In genomic region chr4:140293979-140294378, GRCh38 we compare ENCODE assay signal across 25 cellular contexts.
"Had no signal": no experiment of that assay in that cellular context is flagged by ENCODE, and none has a peak within 500 bp of the region (broad histone marks: within the 10 kb centered on the region; RNA-seq: fewer than 3 reads in every experiment).

No MANE protein-coding gene starts in this region.

- H3K36me3 ChIP-seq: neutrophil, pancreas, prostate gland, right atrium auricular region, right lobe of liver, sigmoid colon, stomach, thoracic aorta, thyroid gland, tibial nerve, upper lobe of right lung, uterus had no signal

- DNase-seq: naive thymus-derived CD8-positive, alpha-beta T cell; nephron progenitor cell; nucleus accumbens; pancreas; retina; right lobe of liver; sigmoid colon; small intestine; stimulated activated CD4-positive, alpha-beta T cell treated with anti-CD3 and anti-CD28 coated beads, Interleukin-15, amount 100 ng/mL, for 24 hours; stimulated activated CD4-positive, alpha-beta T cell treated with anti-CD3 and anti-CD28 coated beads, Interleukin-2, amount 100 ng/mL, for 24 hours; stimulated activated CD4-positive, alpha-beta T cell treated with anti-CD3 and anti-CD28 coated beads, Interleukin-2, amount 100 ng/mL, for 48 hours; stimulated activated CD4-positive, alpha-beta T cell treated with anti-CD3 and anti-CD28 coated beads, Interleukin-4, amount 100 ng/mL, for 24 hours; stimulated activated naive B cell treated with anti-CD40 and anti-IgM and Interleukin-4, amounts not matched to agents 10 μg/mL and 1 μg/mL and 100 μg/mL, for 72 hours; stimulated activated naive CD4-positive, alpha-beta T cell treated with Interleukin-2 at 50 U/mL for 16 hours; stomach; thyroid gland; upper lobe of right lung; uterus had no signal

- H3K27ac ChIP-seq: neutrophil, pancreas, prostate gland, right atrium auricular region, right lobe of liver, sigmoid colon, stomach, thoracic aorta, thyroid gland, tibial nerve, upper lobe of right lung, uterus had no signal

- H3K4me1 ChIP-seq: pancreas, prostate gland, right lobe of liver, upper lobe of right lung, uterus had no signal

- H3K27me3 ChIP-seq: neutrophil, pancreas, right atrium auricular region, right lobe of liver, sigmoid colon, stomach, thyroid gland, tibial nerve, upper lobe of right lung, uterus had no signal

- H3K9me3 ChIP-seq: neutrophil, pancreas, prostate gland, right atrium auricular region, right lobe of liver, sigmoid colon, stomach, thoracic aorta, thyroid gland, tibial nerve, upper lobe of right lung, uterus had no signal

- ATAC-seq: naive thymus-derived CD8-positive, alpha-beta T cell; natural killer cell treated with Interleukin-12 subunit alpha and Interleukin-12 subunit beta and Interleukin-15 and Interleukin-18, amount 100 ng/mL, for 72 hours; pancreas; right lobe of liver; stimulated activated effector memory CD8-positive, alpha-beta T cell treated with anti-CD3 and anti-CD28 coated beads, Interleukin-12 subunit alpha, Interleukin-12 subunit beta, amount 100 ng/mL, for 72 hours; stimulated activated naive B cell treated with anti-CD40 and anti-IgM and Interleukin-4, amounts not matched to agents 10 μg/mL and 1 μg/mL and 100 μg/mL, for 72 hours; upper lobe of right lung had no signal

- H3K4me3 ChIP-seq: pancreas, prostate gland, right atrium auricular region, right lobe of liver, sigmoid colon, stomach, thoracic aorta, thyroid gland, tibial nerve, upper lobe of right lung, uterus had no signal
